28 cellular contexts compared by ENCODE assay signal in the genomic region with DNA sequence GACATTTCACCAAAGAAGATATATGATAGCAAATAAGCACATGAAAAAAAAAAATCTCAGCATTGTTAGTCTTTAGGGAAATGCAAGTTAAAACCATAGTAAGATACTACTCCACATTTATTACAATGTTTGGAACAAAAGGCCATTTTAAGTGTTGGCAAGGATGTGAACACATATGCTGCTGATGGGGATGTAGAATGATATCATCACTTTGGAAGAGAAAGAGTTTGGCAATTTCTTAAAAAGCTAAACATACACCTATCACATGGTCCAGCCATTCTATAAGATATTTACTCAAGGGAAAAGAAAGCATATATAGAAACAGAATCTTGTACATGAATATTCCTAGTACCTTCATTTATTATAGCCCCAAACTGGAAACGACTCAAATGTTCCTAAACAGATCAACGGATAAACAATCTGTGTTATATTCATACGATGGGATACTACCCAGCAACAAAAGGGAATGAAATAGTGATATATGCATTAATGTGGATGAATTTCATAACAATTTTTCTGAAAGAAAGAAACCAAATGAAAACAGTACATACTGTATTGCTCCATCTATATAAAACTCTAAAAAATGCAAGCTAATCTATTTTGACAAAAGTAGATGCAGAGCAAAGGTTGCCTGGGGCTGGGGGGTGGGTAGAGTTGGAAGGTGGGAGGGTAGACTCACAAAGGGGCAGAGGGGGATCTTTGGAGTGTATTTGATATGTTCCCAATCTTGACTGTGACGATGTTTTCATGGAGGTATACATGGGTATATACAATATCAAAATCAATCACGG. TPM values are rescaled to one million over a fixed set of nuclear protein-coding genes. Genes with fewer than 3 reads are reported as not detected.
DNase-seq lines count a peak whose midpoint lies in the region; ATAC-seq, FAIRE-seq and TF ChIP-seq lines count a peak whose summit lies in the region.
"Had no signal": no experiment of that assay in that cellular context is flagged by ENCODE, and none has a peak within 500 bp of the region (broad histone marks: within the 10 kb centered on the region; RNA-seq: fewer than 3 reads in every experiment).

No MANE protein-coding gene starts in this region.

- H3K27me3 ChIP-seq in IMR-90 (ENCODE audit: control insufficient read depth, insufficient read depth, low read length) (peaks cover 4% of the 10 kb centered on the region; the same call in 1 of the 2 replicates), colonic mucosa (no peaks in the 10 kb centered on the region)
- H3K27me3 ChIP-seq: Peyer's patch had no signal

- DNase-seq in A549 (ENCODE audit: low read depth in 1 of 2, low spot score in 1 of 2), result no peak
- DNase-seq in IMR-90, result no peak
- DNase-seq in colonic mucosa, result no peak
- DNase-seq in activated CD4-positive, alpha-beta T cell treated with anti-CD3 and anti-CD28 coated beads for 4 hours, result no peak
- no peak for DNase-seq in NK-92 treated with Interleukin-12 subunit alpha and Interleukin-12 subunit beta, amount 100 ng/mL, for 24 hours (lab: John Stamatoyannopoulos, UW)
- DNase-seq: CD8-positive, alpha-beta memory T cell; DMS 273 treated with DMSO at 0.1 percent for 48 hours; DMS79; EL; GDM1; H9; NCI-H1048; NCI-H1417; NCI-H1694; NCI-H2029 treated with DMSO at 0.1 percent for 48 hours; NCI-H2227 treated with DMSO at 0.1 percent for 48 hours; NCI-H510A; NCI-H69; SIG-M5 had no signal

- TF ChIP-seq POLR2A in A549 (IDR thresholded peaks at IDR 0.05; ENCODE audit: low read length) (no peak), IMR-90 (IDR thresholded peaks at IDR 0.05; ENCODE audit: low read depth, low read length) (no peak)

- H3K27ac ChIP-seq in A549, result no peak overlapping the region
- H3K27ac ChIP-seq in IMR-90 (ENCODE audit: insufficient read depth, low read length), result no peak overlapping the region
- H3K27ac ChIP-seq in colonic mucosa, result peak overlapping the region; percentile 27
- H3K27ac ChIP-seq: Peyer's patch, SK-N-MC had no signal

- no peak overlapping the region for H3K23ac ChIP-seq in IMR-90 (ENCODE audit: low read depth, low read length)

- H2BK5ac ChIP-seq in IMR-90 (ENCODE audit: low read depth, low read length, poor library complexity, severe bottlenecking), result no peak overlapping the region

- H3K4me2 ChIP-seq in A549 (no peak overlapping the region), IMR-90 (ENCODE audit: low read depth, low read length) (no peak overlapping the region)
- H3K4me2 ChIP-seq: GM23338 had no signal

- POLR2A ChIA-PET in A549 (lab: Yijun Ruan, JAX), result no interaction called here
- POLR2A ChIA-PET in IMR-90 (lab: Charles Lee; ENCODE audit: unreplicated experiment), result interaction anchor here (0.6 kb wide), 2 partner anchors 11 to 130 kb away, joined by 3 to 9 read pairs; no protein-coding TSS in a partner anchor

- in situ Hi-C loops in IMR-90 (cut with MboI; ENCODE audit: low sequenced_read_pairs), result loop anchor here (10.0 kb wide), 1 partner anchor 88 kb away; no protein-coding TSS in a partner anchor

- H3K9me3 ChIP-seq in A549 (no peaks in the 10 kb centered on the region), IMR-90 (ENCODE audit: control insufficient read depth, insufficient read depth, low read length) (no peaks in the 10 kb centered on the region), colonic mucosa (no peaks in the 10 kb centered on the region)
- H3K9me3 ChIP-seq: Peyer's patch had no signal

- no peaks in the 10 kb centered on the region for H3K36me3 ChIP-seq in IMR-90 (ENCODE audit: control insufficient read depth, insufficient read depth, low read length)
- H3K36me3 ChIP-seq in colonic mucosa, result no peaks in the 10 kb centered on the region
- H3K36me3 ChIP-seq: Peyer's patch had no signal

- dilution Hi-C loops in IMR-90 (cut with HindIII; ENCODE audit: low sequenced_read_pairs, unreplicated experiment), result no loop called here

- H3K9ac ChIP-seq in IMR-90 (ENCODE audit: low read depth, low read length), result no peak overlapping the region
- H3K9ac ChIP-seq in colonic mucosa (ENCODE audit: low read depth in 2 of 2, low read length in 2 of 2), result no peak overlapping the region

- H4K20me1 ChIP-seq in IMR-90 (ENCODE audit: insufficient read depth, low read length), result no peaks in the 10 kb centered on the region

- H3K56ac ChIP-seq in IMR-90 (ENCODE audit: extremely low read depth, insufficient read depth, low read length), result no peak overlapping the region

- no peak overlapping the region for H2AFZ ChIP-seq in IMR-90 (replicated peaks; ENCODE audit: low read length, poor library complexity)

- H3K36me3 Mint-ChIP-seq in nephron (ENCODE audit: low read depth), result no peaks in the 10 kb centered on the region
- H3K36me3 Mint-ChIP-seq: CD8-positive, alpha-beta memory T cell; IgD-negative memory B cell had no signal

- no peaks in the 10 kb centered on the region for H3K9me3 Mint-ChIP-seq in nephron
- H3K9me3 Mint-ChIP-seq: CD8-positive, alpha-beta memory T cell; GM23338; H9; IgD-negative memory B cell had no signal

- ATAC-seq in A549, result no peak
- ATAC-seq in IMR-90 (ENCODE audit: low read depth), result no peak
- no peak for ATAC-seq in GM21447 (IDR thresholded peaks at IDR 0.05; ENCODE audit: unreplicated experiment)
- ATAC-seq: GM23338 had no signal

- no peak overlapping the region for H2BK15ac ChIP-seq in IMR-90 (ENCODE audit: low read depth, low read length)

- TF ChIP-seq RAD21 in A549 (conservative IDR thresholded peaks at IDR 0.05 in 1 of 2, IDR thresholded peaks at IDR 0.05 in 1 of 2) (no peak), IMR-90 (IDR thresholded peaks at IDR 0.05; ENCODE audit: low read length) (no peak)

- peak overlapping the region in 2 of 3 experiments; percentile 9 to 92 for H3K27ac Mint-ChIP-seq in nephron
- H3K27ac Mint-ChIP-seq: B cell; CD8-positive, alpha-beta memory T cell; GM23338; H9; IgD-negative memory B cell had no signal

- H3K18ac ChIP-seq in IMR-90 (ENCODE audit: low read depth, low read length), result no peak overlapping the region

- H3K4me1 Mint-ChIP-seq in nephron, result peaks cover 42% of the 10 kb centered on the region
- H3K4me1 Mint-ChIP-seq: B cell; CD8-positive, alpha-beta memory T cell; GM23338; IgD-negative memory B cell had no signal

- peaks cover 3% of the 10 kb centered on the region for H3K27me3 Mint-ChIP-seq in nephron (ENCODE audit: low read depth)

- intact Hi-C loops in IMR-90 (cut with micrococcal nuclease), result no loop called here
- intact Hi-C loops in colonic mucosa (cut with DNase I), result loop anchor here (10.0 kb wide), 1 partner anchor 48 kb away; a partner anchor contains a TSS

- no peaks in the 10 kb centered on the region for H3K9me1 ChIP-seq in IMR-90 (ENCODE audit: insufficient read depth, low read length)

- H2AK9ac ChIP-seq in IMR-90 (replicated peaks; ENCODE audit: low read depth, low read length, poor library complexity), result no peak overlapping the region

- H3K4me1 ChIP-seq in A549 (peaks cover 10% of the 10 kb centered on the region), IMR-90 (ENCODE audit: control insufficient read depth, insufficient read depth, low read length) (peaks cover 2% of the 10 kb centered on the region; the same call in 1 of the 2 replicates), colonic mucosa (peaks cover 17% of the 10 kb centered on the region)

- no peak for FAIRE-seq in A549 (lab: Jason Lieb, UNC)
- FAIRE-seq: GM12878, HTR-8/SVneo had no signal

- H3K4ac ChIP-seq in IMR-90 (ENCODE audit: low read depth, low read length), result no peak overlapping the region

- TF ChIP-seq EP300 in A549 (IDR thresholded peaks at IDR 0.05), result no peak

- CTCF ChIA-PET in A549 (lab: Yijun Ruan, JAX) (interaction anchor here (0.7 to 3.2 kb wide), 5 partner anchors 14 to 199 kb away, joined by 3 to 7 read pairs (median 4); no protein-coding TSS in a partner anchor), IMR-90 (lab: Yijun Ruan, JAX) (interaction anchor here (1.1 kb wide), 1 partner anchor 126 kb away, joined by 3 read pairs; no protein-coding TSS in a partner anchor)

- H2BK20ac ChIP-seq in IMR-90 (ENCODE audit: low read depth, low read length), result no peak overlapping the region

- H3K79me1 ChIP-seq in IMR-90 (ENCODE audit: low read depth in 1 of 2, low read length in 2 of 2), result no peaks in the 10 kb centered on the region

- H4K91ac ChIP-seq in IMR-90 (ENCODE audit: insufficient read depth, low read depth, low read length), result no peak overlapping the region

- H4K5ac ChIP-seq in IMR-90 (ENCODE audit: low read depth, low read length), result no peak overlapping the region

- H3K4me3 ChIP-seq in A549 (no peak overlapping the region), IMR-90 (ENCODE audit: insufficient read depth, low read depth, low read length) (no peak overlapping the region), colonic mucosa (no peak overlapping the region)
- H3K4me3 ChIP-seq: GM12878, GM23338, Peyer's patch, SK-N-MC had no signal

- H2BK120ac ChIP-seq in IMR-90 (ENCODE audit: low read depth, low read length), result no peak overlapping the region

- TF ChIP-seq CTCF in A549 (IDR thresholded peaks at IDR 0.05), result no peak
- no peak for TF ChIP-seq CTCF in IMR-90 (conservative IDR thresholded peaks at IDR 0.05; ENCODE audit: low read depth, low read length)
- TF ChIP-seq CTCF in colonic mucosa (IDR thresholded peaks at IDR 0.05), result no peak
- no peak for TF ChIP-seq CTCF in nephron (IDR thresholded peaks at IDR 0.05; ENCODE audit: unreplicated experiment in 3 of 3)

- WGBS in A549 (ENCODE audit: missing lambda C conversion rate), result 84% methylated on average over 5 of the region's 5 CpGs
- no CpG with 5 or more reads among the region's 5 CpGs for WGBS in IMR-90 (ENCODE audit: extremely low coverage in 2 of 2, insufficient read length in 1 of 2), 2 experiments

- H4K8ac ChIP-seq in IMR-90 (ENCODE audit: low read depth in 2 of 2, low read length in 2 of 2), result no peak overlapping the region

- no peak overlapping the region for H3K14ac ChIP-seq in IMR-90 (replicated peaks; ENCODE audit: low read depth, low read length)

- BruUV-seq in IMR-90 (replicated peaks; lab: Mats Ljungman, UMichigan), result no TSS peak

- no peak overlapping the region for H2AK5ac ChIP-seq in IMR-90 (ENCODE audit: low read depth, low read length)

- H3K4me3 Mint-ChIP-seq in nephron, result no peak overlapping the region
- H3K4me3 Mint-ChIP-seq: B cell; CD8-positive, alpha-beta memory T cell; GM23338; H9; IgD-negative memory B cell had no signal

RNA-seq across cellular contexts. Expression of a gene that starts 45.7 kb away (rescaled TPM):
- polyA plus RNA-seq in A549 (2011; rRNA removed), result 69.9 and 101 TPM in 2 replicates
- 14.9 TPM in 2 replicates for polyA plus RNA-seq in A549 (2012; cell fraction: cytosol; rRNA removed)
- polyA plus RNA-seq in A549 (2012; cell fraction: nucleus; rRNA removed), result 8.0 and 9.2 TPM in 2 replicates
- polyA plus RNA-seq in A549 (2017; fragmentation: RNase III; extraction: RNeasy Plus Mini Kit Qiagen cat#74134 plus additional on column Dnase treatment), result 17.1 to 19.5 TPM (median 18.5 TPM) in 3 replicates
- polyA minus RNA-seq in A549 (2011; rRNA and poly(A)+ RNA removed), result 76.1 and 95.2 TPM in 2 replicates
- 73.3 and 101 TPM in 2 replicates for total RNA-seq in IMR-90 (2012; rRNA removed)
- polyA plus RNA-seq in IMR-90 (2012; rRNA removed), result 25.7 and 37.4 TPM in 2 replicates
- 5.3 and 8.1 TPM in 2 replicates for polyA plus RNA-seq in IMR-90 (2012; cell fraction: cytosol; rRNA removed)
- polyA plus RNA-seq in IMR-90 (2012; cell fraction: nucleus; rRNA removed; ENCODE audit: low replicate concordance), result 3.2 and 35.1 TPM in 2 replicates
- 10 to 100 TPM; 51.9 to 64.1 TPM for total RNA-seq in colonic mucosa

RNA-seq across cellular contexts. Expression of a gene that starts 58.2 kb away (rescaled TPM):
- polyA plus RNA-seq in A549 (2011; rRNA removed) (1,135 and 1,466 TPM in 2 replicates), A549 (2017; fragmentation: RNase III; extraction: RNeasy Plus Mini Kit Qiagen cat#74134 plus additional on column Dnase treatment) (1,411 to 1,859 TPM (median 1,765 TPM) in 3 replicates), IMR-90 (2012; rRNA removed) (1,362 and 1,551 TPM in 2 replicates)
- 661 and 843 TPM in 2 replicates for polyA plus RNA-seq in A549 (2012; cell fraction: cytosol; rRNA removed)
- 1,811 and 1,913 TPM in 2 replicates for polyA plus RNA-seq in A549 (2012; cell fraction: nucleus; rRNA removed)
- polyA minus RNA-seq in A549 (2011; rRNA and poly(A)+ RNA removed), result 1,411 and 1,484 TPM in 2 replicates
- total RNA-seq in IMR-90 (2012; rRNA removed) (483 and 618 TPM in 2 replicates), colonic mucosa (10 to 100 TPM; 47.5 to 63.3 TPM)
- 790 and 1,298 TPM in 2 replicates for polyA plus RNA-seq in IMR-90 (2012; cell fraction: cytosol; rRNA removed)
- 1,060 and 1,205 TPM in 2 replicates for polyA plus RNA-seq in IMR-90 (2012; cell fraction: nucleus; rRNA removed; ENCODE audit: low replicate concordance)
